ENCODE assay signal across 1 cellular context in genomic region chr2:97645700-97646629, GRCh38.
TF ChIP-seq lines count a peak whose summit lies in the region.

Gene COX5B (plus strand): TSS chr2:97646062. CDS start chr2:97646087, 25 bp downstream.

TF ChIP-seq in HepG2, 621 proteins besides CTCF, POLR2A, EP300 and RAD21 (continued from another document and continues in another):
- 0 out of 2 replicates have a peak, but pooled peaks have one; percentile 22 for TF ChIP-seq E2F5 (CRISPR knock-in tag; conservative IDR thresholded peaks at IDR 0.05)
- TF ChIP-seq ZNF335 (CRISPR knock-in tag; IDR thresholded peaks at IDR 0.05), result peak; percentile 60; the same call in 1 of the 2 replicates
- peak; percentile 91 for TF ChIP-seq MED13 (CRISPR knock-in tag; IDR thresholded peaks at IDR 0.05)
- TF ChIP-seq ZMYM4 (CRISPR knock-in tag; IDR thresholded peaks at IDR 0.05), result peak; percentile 87
- TF ChIP-seq FOXK2 (IDR thresholded peaks at IDR 0.05), result no peak
- no peak for TF ChIP-seq ZNF121 (CRISPR knock-in tag; IDR thresholded peaks at IDR 0.05)
- no peak for TF ChIP-seq EHMT2 (IDR thresholded peaks at IDR 0.05; ENCODE audit: borderline replicate concordance, low read depth, low read length)
- peak; percentile 89 for TF ChIP-seq ZNF224 (CRISPR knock-in tag; IDR thresholded peaks at IDR 0.05)
- no peak for TF ChIP-seq RARG (CRISPR knock-in tag; IDR thresholded peaks at IDR 0.05; ENCODE audit: low read depth)
- TF ChIP-seq ZNF280D (CRISPR knock-in tag; IDR thresholded peaks at IDR 0.05), result peak; percentile 69
- TF ChIP-seq ATM (IDR thresholded peaks at IDR 0.05; ENCODE audit: borderline replicate concordance), result no peak
- peak; percentile 62; the same call in 1 of the 2 replicates for TF ChIP-seq ZFAT (CRISPR knock-in tag; conservative IDR thresholded peaks at IDR 0.05)
- peak; percentile 66; the same call in 1 of the 2 replicates for TF ChIP-seq MYPOP (CRISPR knock-in tag; IDR thresholded peaks at IDR 0.05)
- 0 out of 2 replicates have a peak, but pooled peaks have one; percentile 33 for TF ChIP-seq CBFB (CRISPR knock-in tag; IDR thresholded peaks at IDR 0.05)
- TF ChIP-seq ZNF749 (CRISPR knock-in tag; IDR thresholded peaks at IDR 0.05; ENCODE audit: borderline replicate concordance), result peak; percentile 73; the same call in 1 of the 2 replicates
- peak; percentile 94 for TF ChIP-seq HDAC1 (CRISPR knock-in tag; IDR thresholded peaks at IDR 0.05)
- TF ChIP-seq RAD51 (IDR thresholded peaks at IDR 0.05; ENCODE audit: borderline replicate concordance), result no peak
- peak; percentile 67 for TF ChIP-seq ZNF704 (CRISPR knock-in tag; IDR thresholded peaks at IDR 0.05; ENCODE audit: borderline replicate concordance)
- TF ChIP-seq SMYD3 (CRISPR knock-in tag; IDR thresholded peaks at IDR 0.05), result 0 out of 2 replicates have a peak, but pooled peaks have one; percentile 44
- TF ChIP-seq ZNF879 (CRISPR knock-in tag; IDR thresholded peaks at IDR 0.05), result peak; percentile 83; the same call in 1 of the 2 replicates
- TF ChIP-seq MED1 (CRISPR knock-in tag; IDR thresholded peaks at IDR 0.05), result peak; percentile 76
- TF ChIP-seq TEAD2 (CRISPR knock-in tag; IDR thresholded peaks at IDR 0.05), result no peak; the same call in 1 of the 2 replicates
- peak in 1 of 2 experiments; percentile 50; a peak in 1 of 4 replicates for TF ChIP-seq ATF4 (CRISPR knock-in tag; IDR thresholded peaks at IDR 0.05)
- TF ChIP-seq ZNF605 (CRISPR knock-in tag; IDR thresholded peaks at IDR 0.05), result no peak; the same call in none of the 2 replicates
- no peak for TF ChIP-seq ZBTB2 (CRISPR knock-in tag; IDR thresholded peaks at IDR 0.05; ENCODE audit: low read depth)
- no peak for TF ChIP-seq ZNF615 (CRISPR knock-in tag; IDR thresholded peaks at IDR 0.05; ENCODE audit: borderline replicate concordance)
- TF ChIP-seq MLXIP (CRISPR knock-in tag; IDR thresholded peaks at IDR 0.05; ENCODE audit: borderline replicate concordance), result 0 out of 2 replicates have a peak, but pooled peaks have one; percentile 47
- TF ChIP-seq ZNF709 (CRISPR knock-in tag; IDR thresholded peaks at IDR 0.05), result peak; percentile 63; the same call in 1 of the 2 replicates
- TF ChIP-seq FOSL2 (CRISPR knock-in tag; IDR thresholded peaks at IDR 0.05), result peak; percentile 24; the same call in 1 of the 2 replicates
- TF ChIP-seq E2F2 (CRISPR knock-in tag; IDR thresholded peaks at IDR 0.05; ENCODE audit: borderline replicate concordance), result peak; percentile 91; the same call in 1 of the 2 replicates
- peak; percentile 92 for TF ChIP-seq SALL2 (CRISPR knock-in tag; IDR thresholded peaks at IDR 0.05)
- TF ChIP-seq U2AF2 (IDR thresholded peaks at IDR 0.05; ENCODE audit: low read depth, low read length), result no peak
- no peak for TF ChIP-seq HDAC6 (IDR thresholded peaks at IDR 0.05; ENCODE audit: low read depth, low read length)
- 0 out of 2 replicates have a peak, but pooled peaks have one; percentile 14 for TF ChIP-seq ZNF275 (CRISPR knock-in tag; IDR thresholded peaks at IDR 0.05; ENCODE audit: borderline replicate concordance)
- TF ChIP-seq MTF1 (CRISPR knock-in tag; IDR thresholded peaks at IDR 0.05), result peak; percentile 71; the same call in 1 of the 2 replicates
- TF ChIP-seq ATF6 (CRISPR knock-in tag; conservative IDR thresholded peaks at IDR 0.05), result no peak
- peak; percentile 90; the same call in 1 of the 2 replicates for TF ChIP-seq ZNF713 (CRISPR knock-in tag; IDR thresholded peaks at IDR 0.05)
- TF ChIP-seq FLYWCH1 (CRISPR knock-in tag; IDR thresholded peaks at IDR 0.05), result no peak
- TF ChIP-seq RBAK (CRISPR knock-in tag; IDR thresholded peaks at IDR 0.05), result no peak
- no peak; the same call in 1 of the 2 replicates for TF ChIP-seq ETS1 (CRISPR knock-in tag; IDR thresholded peaks at IDR 0.05)
- no peak for TF ChIP-seq LCORL (IDR thresholded peaks at IDR 0.05)
- peak; percentile 77 for TF ChIP-seq LCORL (CRISPR knock-in tag; IDR thresholded peaks at IDR 0.05)
- no peak for TF ChIP-seq STAT5B (CRISPR knock-in tag; IDR thresholded peaks at IDR 0.05)
